1 cellular context compared by ENCODE assay signal in genomic region chr4:72094054-72094780, GRCh38.
TF ChIP-seq lines count a peak whose summit lies in the region.

No MANE protein-coding gene starts in this region.

TF ChIP-seq in GM12878, 131 proteins besides CTCF, POLR2A, EP300 and RAD21 (continued from another document):
- TF ChIP-seq SPI1 (IDR thresholded peaks at IDR 0.05; ENCODE audit: borderline replicate concordance, insufficient read depth, low read depth, low read length) = no peak
- no peak for TF ChIP-seq BACH1 (IDR thresholded peaks at IDR 0.05; ENCODE audit: borderline replicate concordance)
- TF ChIP-seq ATF7 (IDR thresholded peaks at IDR 0.05; ENCODE audit: low read depth) = no peak
- TF ChIP-seq NR2C1 (IDR thresholded peaks at IDR 0.05) = no peak
- TF ChIP-seq ESRRA (IDR thresholded peaks at IDR 0.05; ENCODE audit: low read length) = no peak
- TF ChIP-seq RAD51 (IDR thresholded peaks at IDR 0.05) = no peak
TF ChIP-seq in GM12878: peak in this region for 0.
